ENCODE assay signal across 8 cellular contexts in genomic region chr10:6348091-6348862, GRCh38.
DNase-seq lines count a peak whose midpoint lies in the region; TF ChIP-seq lines count a peak whose summit lies in the region.

No MANE protein-coding gene starts in this region.

- H3K9ac ChIP-seq in GM23248: peak overlapping the region; percentile 42

- H3K27me3 ChIP-seq in GM23248 (replicated peaks; ENCODE audit: insufficient read depth) (no peaks in the 10 kb centered on the region), HAP-1 (ENCODE audit: low read depth) (no peaks in the 10 kb centered on the region)

- H3K9me3 ChIP-seq in GM23248 (ENCODE audit: low read depth): no peaks in the 10 kb centered on the region
- H3K9me3 ChIP-seq in HAP-1: no peaks in the 10 kb centered on the region

- H3K9me2 ChIP-seq in GM23248 (ENCODE audit: insufficient read depth): no peaks in the 10 kb centered on the region

- WGBS in GM23248 (ENCODE audit: low coverage in 1 of 2, low lambda C conversion rate in 2 of 2, missing lambda C conversion rate in 2 of 2), 2 experiments: 32 to 35% methylated on average over 16 of the region's 16 CpGs

- no peaks in the 10 kb centered on the region for H3K79me2 ChIP-seq in GM23248 (ENCODE audit: insufficient read depth)

- H3K36me3 ChIP-seq in GM23248 (ENCODE audit: low read depth): no peaks in the 10 kb centered on the region
- H3K36me3 ChIP-seq in HAP-1 (replicated peaks): no peaks in the 10 kb centered on the region

- no peaks in the 10 kb centered on the region for H3F3A ChIP-seq in GM23248 (ENCODE audit: insufficient read depth)

- DNase-seq in GDM1 (lab: John Stamatoyannopoulos, UW) (peak; percentile 80), GM23248 (peak; percentile 64), NB4 (ENCODE audit: low read depth) (peak; percentile 93), glomerular visceral epithelial cell (ENCODE audit: extremely low spot score) (peak; percentile 87), HAP-1 (ENCODE audit: low spot score in 2 of 2) (no peak), RKO (ENCODE audit: low spot score) (no peak)
- DNase-seq in activated CD8-positive, alpha-beta memory T cell treated with anti-CD3 and anti-CD28 coated beads, Interleukin-2, amount 50 U/mL, for 1 hour (ENCODE audit: extremely low read depth): peak; percentile 84
- DNase-seq in stimulated activated CD4-positive, alpha-beta T cell treated with anti-CD3 and anti-CD28 coated beads, Interleukin-12 subunit alpha, Interleukin-12 subunit beta, amount 100 ng/mL, for 24 hours (ENCODE audit: low read depth in 2 of 2): peak; percentile 65 to 74

- peak overlapping the region; percentile 72 for H3K4me2 ChIP-seq in GM23248 (ENCODE audit: unreplicated experiment)

- H3K4me1 ChIP-seq in GM23248 (ENCODE audit: insufficient read depth): peaks cover 20% of the 10 kb centered on the region
- H3K4me1 ChIP-seq in HAP-1: no peaks in the 10 kb centered on the region

- peak overlapping the region; percentile 33; the same call in 1 of the 2 replicates for H3K4me3 ChIP-seq in GM23248
- H3K4me3 ChIP-seq in NB4 (ENCODE audit: low read depth, low read length): peak overlapping the region; percentile 47
- no peak overlapping the region for H3K4me3 ChIP-seq in HAP-1

- H2AFZ ChIP-seq in GM23248: peak overlapping the region; percentile 61

- H4K20me1 ChIP-seq in GM23248 (ENCODE audit: insufficient read depth): no peaks in the 10 kb centered on the region

- no peak for TF ChIP-seq CTCF in NB4 (IDR thresholded peaks at IDR 0.05; ENCODE audit: low read depth, low read length)

- peak overlapping the region; percentile 11; the same call in 1 of the 2 replicates for H3K27ac ChIP-seq in GM23248

- no peak for TF ChIP-seq POLR2A in NB4 (IDR thresholded peaks at IDR 0.05; ENCODE audit: extremely low read depth, insufficient read length)

- in situ Hi-C loops in GM23248 (cut with MboI) (no loop called here), HAP-1 (cut with MboI; ENCODE audit: low sequenced_read_pairs) (no loop called here)

Comparison
In these comparisons a context has a peak if more than half of its experiments do, and no peak if none do; other contexts are left out.
1. DNase-seq: peak in GDM1 (single experiment), GM23248 (single experiment), NB4 (single experiment), activated CD8-positive, alpha-beta memory T cell treated with anti-CD3 and anti-CD28 coated beads, Interleukin-2, amount 50 U/mL, for 1 hour (single experiment), glomerular visceral epithelial cell (single experiment) and stimulated activated CD4-positive, alpha-beta T cell treated with anti-CD3 and anti-CD28 coated beads, Interleukin-12 subunit alpha, Interleukin-12 subunit beta, amount 100 ng/mL, for 24 hours (2 of 2); none in HAP-1 (0 of 2) and RKO (single experiment).